ENCODE assay signal across 8 cellular contexts in genomic region chr17:81518113-81518784, GRCh38. TPM values are rescaled to one million over a fixed set of nuclear protein-coding genes. Genes with fewer than 3 reads are reported as not detected.
DNase-seq lines count a peak whose midpoint lies in the region; ATAC-seq, FAIRE-seq and TF ChIP-seq lines count a peak whose summit lies in the region.

No MANE protein-coding gene starts in this region.

- peak overlapping the region; percentile 87 for H3K4me2 ChIP-seq in parathyroid adenoma (ENCODE audit: low read length)

- H3K27ac ChIP-seq in esophagus (ENCODE audit: low read depth in 2 of 2, low read length in 1 of 2): peak overlapping the region; percentile 78 to 89
- H3K27ac ChIP-seq in parathyroid adenoma: peak overlapping the region; percentile 50

- no peaks in the 10 kb centered on the region for H3K9me3 ChIP-seq in esophagus (ENCODE audit: control insufficient read depth in 2 of 2, insufficient read depth in 1 of 2, low read depth in 1 of 2, low read length in 1 of 2)
- no peaks in the 10 kb centered on the region for H3K9me3 ChIP-seq in parathyroid adenoma (ENCODE audit: control insufficient read depth, low read length)

- 31 to 33% methylated on average over 24 of the region's 24 CpGs for WGBS in esophagus, 2 donors

- DNase-seq in DMS53 treated with DMSO at 0.1 percent for 48 hours (lab: John Stamatoyannopoulos, UW; ENCODE audit: unreplicated experiment): peak; percentile 84
- DNase-seq in NCI-H2196 treated with DMSO at 0.1 percent for 48 hours (lab: John Stamatoyannopoulos, UW; ENCODE audit: unreplicated experiment): peak; percentile 51
- no peak for DNase-seq in HTR-8/SVneo (ENCODE audit: insufficient read length, low spot score)
- DNase-seq in AML-193 (lab: John Stamatoyannopoulos, UW): no peak
- no peak for DNase-seq in MV-4-11 (lab: John Stamatoyannopoulos, UW)

- H3K4me3 ChIP-seq in esophagus (ENCODE audit: low read depth in 1 of 2, low read length in 2 of 2) (peak overlapping the region; percentile 56 to 65), parathyroid adenoma (ENCODE audit: low read depth, low read length) (peak overlapping the region; percentile 62)

- TF ChIP-seq CTCF in parathyroid adenoma (IDR thresholded peaks at IDR 0.05): no peak

- H2AFZ ChIP-seq in parathyroid adenoma: peak overlapping the region; percentile 89

- no peaks in the 10 kb centered on the region for H3K27me3 ChIP-seq in esophagus (ENCODE audit: control insufficient read depth in 1 of 2, insufficient read depth in 2 of 2, low read length in 2 of 2)
- no peaks in the 10 kb centered on the region for H3K27me3 ChIP-seq in parathyroid adenoma (ENCODE audit: control insufficient read depth, insufficient read depth, low read length)

- H3K9ac ChIP-seq in parathyroid adenoma: no peak overlapping the region

- ATAC-seq in GM19452 (IDR thresholded peaks at IDR 0.05; ENCODE audit: unreplicated experiment): no peak

- FAIRE-seq in HTR-8/SVneo (lab: Jason Lieb, UNC): no peak

- H3K36me3 ChIP-seq in esophagus (ENCODE audit: control insufficient read depth in 2 of 2, insufficient read depth in 2 of 2, low read length in 1 of 2) (no peaks in the 10 kb centered on the region), parathyroid adenoma (ENCODE audit: control insufficient read depth, insufficient read depth, low read length) (no peaks in the 10 kb centered on the region)

- H3K79me2 ChIP-seq in parathyroid adenoma: peaks cover 3% of the 10 kb centered on the region

- H3K4me1 ChIP-seq in esophagus (ENCODE audit: control insufficient read depth in 2 of 2, insufficient read depth in 2 of 2, low read length in 1 of 2) (peaks cover 9 to 20% of the 10 kb centered on the region in 2 donors), parathyroid adenoma (peaks cover 7% of the 10 kb centered on the region)

RNA-seq across cellular contexts. Expression of gene ACTG1, which starts 5.7 kb away (rescaled TPM):
- polyA plus RNA-seq in esophagus: 1,000 to 10,000 TPM; 1,763 to 5,708 TPM

RNA-seq across cellular contexts. Expression of gene FSCN2, which starts 9.9 kb away (rescaled TPM):
- polyA plus RNA-seq in esophagus: 1 to 10 TPM in 1 of 2 donors, under 1 TPM in 1; 0.54 to 2.0 TPM

RNA-seq across cellular contexts. Expression of gene FAAP100, which starts 33.9 kb away (rescaled TPM):
- polyA plus RNA-seq in esophagus: 10 to 100 TPM; 17.3 to 27.1 TPM

Comparison
In these comparisons a context has a peak if more than half of its experiments do, and no peak if none do; other contexts are left out.
1. DNase-seq: peak in DMS53 treated with DMSO at 0.1 percent for 48 hours (single experiment) and NCI-H2196 treated with DMSO at 0.1 percent for 48 hours (single experiment); none in HTR-8/SVneo (single experiment), AML-193 (0 of 2) and MV-4-11 (single experiment).